Comparison of ENCODE assay signal across 8 cellular contexts in the genomic region with DNA sequence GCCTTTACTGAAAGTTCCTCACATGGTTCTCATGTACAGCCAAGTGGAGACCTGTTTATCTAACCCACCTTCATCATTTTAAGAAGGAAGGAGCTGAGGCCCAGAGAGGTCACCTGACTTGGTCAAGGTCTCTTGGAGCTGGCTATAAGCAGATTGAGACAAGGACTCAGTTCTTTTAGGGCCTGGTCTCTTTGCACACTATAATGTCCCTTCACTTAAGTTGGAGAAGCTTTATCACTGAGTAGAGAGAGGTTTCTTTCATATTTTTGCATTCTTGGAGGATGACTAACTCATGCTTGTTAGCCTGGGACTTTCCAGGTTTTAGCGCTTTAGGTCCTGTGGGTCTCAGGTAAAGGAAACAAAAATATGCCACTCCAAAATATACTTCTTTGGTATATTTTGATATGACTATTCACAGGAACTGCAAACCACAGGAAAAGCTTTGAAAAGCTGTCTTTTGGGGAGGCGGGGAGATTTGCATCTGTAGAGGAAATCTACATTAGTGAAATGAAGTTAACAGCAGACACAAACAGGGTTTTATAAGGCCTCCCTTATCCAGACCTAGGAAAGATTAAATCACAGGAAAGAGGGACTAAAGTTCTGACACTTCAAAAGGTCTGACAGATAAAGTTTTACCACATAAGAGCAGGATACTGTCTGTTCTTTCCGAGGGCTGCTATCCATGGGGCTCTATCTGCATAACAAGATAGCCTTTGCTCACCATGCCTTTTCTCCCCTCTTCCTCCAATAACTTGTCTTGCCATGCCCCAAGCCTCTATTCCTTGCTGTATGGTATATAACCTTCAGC.
DNase-seq lines count a peak whose midpoint lies in the region; ATAC-seq and TF ChIP-seq lines count a peak whose summit lies in the region.

No MANE protein-coding gene starts in this region.

- H3K9me3 ChIP-seq in Caco-2 (peaks cover 9% of the 10 kb centered on the region), body of pancreas (no peaks in the 10 kb centered on the region), BE2C (no peaks in the 10 kb centered on the region; the same call in 1 of the 2 replicates), vagina (no peaks in the 10 kb centered on the region)

- H3K36me3 ChIP-seq in Caco-2 (ENCODE audit: control insufficient read depth, insufficient read depth, low read length) (no peaks in the 10 kb centered on the region), body of pancreas (replicated peaks in 1 of 2; ENCODE audit: insufficient read depth in 1 of 2, low read depth in 2 of 2) (no peaks in the 10 kb centered on the region), BE2C (no peaks in the 10 kb centered on the region), vagina (no peaks in the 10 kb centered on the region)

- intact Hi-C loops in Caco-2 (cut with micrococcal nuclease; ENCODE audit: unreplicated experiment) = loop anchor here (2.0 kb wide), 1 partner anchor 28 kb away; no protein-coding TSS in a partner anchor
- intact Hi-C loops in body of pancreas (cut with DNase I) = no loop called here
- intact Hi-C loops in vagina (cut with DNase I) = no loop called here

- H3K27ac ChIP-seq in body of pancreas (peak overlapping the region in 3 of 4 donors; percentile 49 to 78 (median 54)), vagina (no peak overlapping the region)

- DNase-seq in Caco-2 (peak; percentile 26 to 57), RPMI7951 (ENCODE audit: low read depth) (peak; percentile 71), body of pancreas (no peak), BE2C (no peak), vagina (ENCODE audit: extremely low spot score in 2 of 2) (no peak)
- peak; percentile 20 to 45 (median 43) for DNase-seq in stimulated activated CD4-positive, alpha-beta T cell treated with anti-CD3 and anti-CD28 coated beads, TNF-alpha, amount 100 ng/mL, for 24 hours (ENCODE audit: low read depth in 3 of 3)

- TF ChIP-seq CTCF in Caco-2 (IDR thresholded peaks at IDR 0.05; ENCODE audit: insufficient read depth in 1 of 2, low read depth in 1 of 2, low read length in 1 of 2, severe bottlenecking in 1 of 2, unreplicated experiment in 1 of 2) = no peak
- TF ChIP-seq CTCF in body of pancreas (IDR thresholded peaks at IDR 0.05) = no peak
- TF ChIP-seq CTCF in BE2C (IDR thresholded peaks at IDR 0.05; ENCODE audit: low read depth, low read length) = no peak
- TF ChIP-seq CTCF in vagina (IDR thresholded peaks at IDR 0.05) = no peak

- H3K27me3 Mint-ChIP-seq in Caco-2 (ENCODE audit: insufficient read depth, unreplicated experiment) = no peaks in the 10 kb centered on the region

- H3K36me3 Mint-ChIP-seq in Caco-2 (ENCODE audit: insufficient read depth, unreplicated experiment) = peaks cover 8% of the 10 kb centered on the region

- POLR2A ChIA-PET in Caco-2 (lab: Charles Lee) = interaction anchor here (1.0 to 1.3 kb wide), 2 partner anchors 8 to 28 kb away, joined by 3 read pairs; no protein-coding TSS in a partner anchor

- BruUV-seq in Caco-2 (replicated peaks; lab: Mats Ljungman, UMichigan) = no TSS peak

- H3K27me3 ChIP-seq in Caco-2 (replicated peaks; ENCODE audit: control insufficient read depth, insufficient read depth, low read length) (no peaks in the 10 kb centered on the region), body of pancreas (no peaks in the 10 kb centered on the region), BE2C (no peaks in the 10 kb centered on the region), vagina (no peaks in the 10 kb centered on the region)

- TF ChIP-seq POLR2A in body of pancreas (IDR thresholded peaks at IDR 0.05) (no peak), vagina (IDR thresholded peaks at IDR 0.05) (no peak)

- peak overlapping the region; percentile 75 for H3K27ac Mint-ChIP-seq in Caco-2 (ENCODE audit: unreplicated experiment)

- H3K4me3 ChIP-seq in Caco-2 (ENCODE audit: low read depth, low read length) = no peak overlapping the region
- H3K4me3 ChIP-seq in body of pancreas = no peak overlapping the region
- H3K4me3 ChIP-seq in BE2C (ENCODE audit: low read depth, low read length) = no peak overlapping the region
- H3K4me3 ChIP-seq in vagina = no peak overlapping the region

- WGBS in body of pancreas, 2 donors = 43 to 66% methylated on average over 3 of the region's 3 CpGs

- H3K4me3 Mint-ChIP-seq in Caco-2 (ENCODE audit: unreplicated experiment) = no peak overlapping the region

- peaks cover 50% of the 10 kb centered on the region for H3K4me1 Mint-ChIP-seq in Caco-2 (ENCODE audit: low read depth, unreplicated experiment)

- H3K4me1 ChIP-seq in Caco-2 (peaks cover 64% of the 10 kb centered on the region), body of pancreas (peaks cover 13% of the 10 kb centered on the region), BE2C (peaks cover 38% of the 10 kb centered on the region), vagina (no peaks in the 10 kb centered on the region)

- peaks cover 18% of the 10 kb centered on the region for H3K9me3 Mint-ChIP-seq in Caco-2 (ENCODE audit: unreplicated experiment)

- ATAC-seq in GM21786 (IDR thresholded peaks at IDR 0.05; ENCODE audit: unreplicated experiment) = peak; percentile 40
- ATAC-seq in body of pancreas = peak; percentile 82
- no peak for ATAC-seq in HG03469 (IDR thresholded peaks at IDR 0.05; ENCODE audit: unreplicated experiment)

- CTCF ChIA-PET in Caco-2 (lab: Charles Lee) = no interaction called here

Comparison
In these comparisons a context has a peak if more than half of its experiments do, and no peak if none do; other contexts are left out.
1. DNase-seq: peak in Caco-2 (2 of 2), RPMI7951 (single experiment) and stimulated activated CD4-positive, alpha-beta T cell treated with anti-CD3 and anti-CD28 coated beads, TNF-alpha, amount 100 ng/mL, for 24 hours (3 of 3); none in body of pancreas (0 of 4), BE2C (single experiment) and vagina (0 of 2).